In genomic region chr17:8409966-8410881, GRCh38 we compare ENCODE assay signal across 8 cellular contexts. TPM values are rescaled to one million over a fixed set of nuclear protein-coding genes. Genes with fewer than 3 reads are reported as not detected.
A peak's percentile ranks its signal among the peaks of the same experiment; 100 is the strongest.
DNase-seq lines count a peak whose midpoint lies in the region; ATAC-seq and TF ChIP-seq lines count a peak whose summit lies in the region.

No MANE protein-coding gene starts in this region.

- H3K4me3 ChIP-seq in BE2C (ENCODE audit: low read depth, low read length) (no peak overlapping the region), lower leg skin (ENCODE audit: low read depth, poor library complexity, severe bottlenecking) (no peak overlapping the region)

- no peaks in the 10 kb centered on the region for H3K36me3 ChIP-seq in BE2C

- H3K9me3 ChIP-seq in BE2C, result no peaks in the 10 kb centered on the region

- H3K4me1 ChIP-seq in BE2C, result no peaks in the 10 kb centered on the region

- no peak for TF ChIP-seq POLR2A in lower leg skin (IDR thresholded peaks at IDR 0.05)

- ATAC-seq in HG02798 (IDR thresholded peaks at IDR 0.05; ENCODE audit: poor library complexity, unreplicated experiment), result peak; percentile 56
- no peak for ATAC-seq in HG03135 (IDR thresholded peaks at IDR 0.05; ENCODE audit: unreplicated experiment)

- WGBS in lower leg skin, 2 donors, result 22 to 23% methylated on average over 19 of the region's 19 CpGs

- H3K27me3 ChIP-seq in BE2C, result no peaks in the 10 kb centered on the region

- TF ChIP-seq CTCF in BE2C (IDR thresholded peaks at IDR 0.05; ENCODE audit: low read depth, low read length), result peak; percentile 73
- TF ChIP-seq CTCF in lower leg skin (IDR thresholded peaks at IDR 0.05), result peak in 1 of 3 donors; percentile 73

- peak; percentile 79 for DNase-seq in BE2C
- DNase-seq in NCI-H748 (lab: John Stamatoyannopoulos, UW; ENCODE audit: unreplicated experiment), result peak; percentile 88
- peak; percentile 71 to 75 for DNase-seq in activated CD4-positive, alpha-beta T cell treated with anti-CD3 and anti-CD28 coated beads, Interleukin-2, amount 50 U/mL, for 4 hours
- DNase-seq in ecto neural progenitor cell (ENCODE audit: low spot score), result peak; percentile 93
- peak; percentile 82 to 97 for DNase-seq in lower leg skin (ENCODE audit: low spot score in 2 of 2)
- DNase-seq in stimulated activated CD4-positive, alpha-beta T cell treated with anti-CD3 and anti-CD28 coated beads, TNF-alpha, amount 100 ng/mL, for 24 hours (ENCODE audit: low read depth in 3 of 3), result peak; percentile 61 to 80 (median 64)

- intact Hi-C loops in lower leg skin (cut with DNase I; ENCODE audit: low total_unique reads), result loop anchor here (10.0 kb wide), 1 partner anchor 335 kb away; the partner anchor contains the start of gene CCDC42

RNA-seq across cellular contexts. Expression of gene RNF222, which starts 12.6 kb away (rescaled TPM):
- not detected for polyA plus RNA-seq in BE2C (2012; ENCODE audit: insufficient read depth, insufficient read length, low read depth)
- 10 to 100 TPM; 13.4 to 16.3 (median 15.0) TPM for total RNA-seq in lower leg skin

RNA-seq across cellular contexts. Expression of gene NDEL1, which starts 25.5 kb away (rescaled TPM):
- 21.7 TPM for polyA plus RNA-seq in BE2C (2012; ENCODE audit: insufficient read depth, insufficient read length, low read depth)
- 100 to 1,000 TPM; 129 to 160 (median 145) TPM for total RNA-seq in lower leg skin

RNA-seq across cellular contexts. Expression of gene RPL26, which starts 27.2 kb away (rescaled TPM):
- 620 TPM for polyA plus RNA-seq in BE2C (2012; ENCODE audit: insufficient read depth, insufficient read length, low read depth)
- 1,000 to 10,000 TPM; 3,126 to 5,795 (median 3,707) TPM for total RNA-seq in lower leg skin
